ENCODE assay signal across 8 cellular contexts in genomic region chr1:230849451-230850194, GRCh38. TPM values are rescaled to one million over a fixed set of nuclear protein-coding genes. Genes with fewer than 3 reads are reported as not detected.
DNase-seq lines count a peak whose midpoint lies in the region; ATAC-seq and TF ChIP-seq lines count a peak whose summit lies in the region.

No MANE protein-coding gene starts in this region.

- peak overlapping the region; percentile 27 for H3K4me3 Mint-ChIP-seq in type B pancreatic cell

- peak overlapping the region; percentile 72 for H3K27ac Mint-ChIP-seq in type B pancreatic cell

- H3K9me3 Mint-ChIP-seq in type B pancreatic cell: peaks cover 6% of the 10 kb centered on the region

- DNase-seq in LoVo (ENCODE audit: low spot score): peak; percentile 9
- peak; percentile 95 for DNase-seq in choroid plexus epithelial cell (ENCODE audit: low read depth)
- DNase-seq in lung microvascular endothelial cell (ENCODE audit: low read depth in 2 of 2): peak; percentile 76 to 87
- DNase-seq in type B pancreatic cell (ENCODE audit: extremely low spot score, unreplicated experiment): no peak
- no peak for DNase-seq in NCI-H1436 treated with DMSO at 0.1 percent for 48 hours (lab: John Stamatoyannopoulos, UW)

- H3K4me3 ChIP-seq in choroid plexus epithelial cell (ENCODE audit: low read depth, low read length): peak overlapping the region; percentile 24

- no peaks in the 10 kb centered on the region for H3K27me3 Mint-ChIP-seq in type B pancreatic cell

- TF ChIP-seq CTCF in choroid plexus epithelial cell (conservative IDR thresholded peaks at IDR 0.05; ENCODE audit: low read depth, low read length): no peak
- no peak for TF ChIP-seq CTCF in type B pancreatic cell (conservative IDR thresholded peaks at IDR 0.05)

- ATAC-seq in GM21723 (IDR thresholded peaks at IDR 0.05; ENCODE audit: unreplicated experiment) (no peak), GM21381 (IDR thresholded peaks at IDR 0.05; ENCODE audit: unreplicated experiment) (no peak), HG03521 (IDR thresholded peaks at IDR 0.05; ENCODE audit: unreplicated experiment) (no peak)

- peaks cover 63% of the 10 kb centered on the region for H3K36me3 Mint-ChIP-seq in type B pancreatic cell

- peaks cover 30% of the 10 kb centered on the region for H3K4me1 Mint-ChIP-seq in type B pancreatic cell (ENCODE audit: unreplicated experiment)

RNA-seq across cellular contexts. Expression of gene C1orf198, which starts 18.7 kb away (rescaled TPM):
- total RNA-seq in lung microvascular endothelial cell (15.5 and 16.1 TPM in 2 replicates), type B pancreatic cell (ENCODE audit: low replicate concordance) (42.1 and 62.5 TPM in 2 replicates)

Comparison
In these comparisons a context has a peak if more than half of its experiments do, and no peak if none do; other contexts are left out.
1. DNase-seq: peak in LoVo (single experiment), choroid plexus epithelial cell (single experiment) and lung microvascular endothelial cell (2 of 2); none in type B pancreatic cell (single experiment) and NCI-H1436 treated with DMSO at 0.1 percent for 48 hours (single experiment).